In the genomic region with DNA sequence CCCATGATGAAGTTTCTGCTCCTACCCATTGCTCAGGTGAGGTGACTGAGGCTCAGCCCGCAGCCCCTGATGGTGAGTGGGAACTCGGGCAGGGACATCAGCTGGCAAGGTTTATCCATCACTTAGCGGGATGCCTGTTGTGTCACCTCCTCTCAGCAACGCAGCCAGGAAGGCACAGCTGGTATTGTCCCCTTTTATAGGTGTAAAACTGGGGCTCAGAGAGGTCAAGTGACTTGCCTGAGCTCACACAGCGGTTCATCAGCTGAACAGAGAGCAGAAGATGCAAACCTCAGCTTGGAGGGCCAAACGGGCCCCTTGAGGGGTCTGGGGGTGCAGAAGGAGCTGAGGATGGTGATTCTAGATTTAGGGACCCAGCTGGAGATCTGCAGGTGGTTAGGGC, we compare ENCODE assay signal across 8 cellular contexts.
"Had no signal": no experiment of that assay in that cellular context is flagged by ENCODE, and none has a peak within 500 bp of the region (broad histone marks: within the 10 kb centered on the region; RNA-seq: fewer than 3 reads in every experiment).

No MANE protein-coding gene starts in this region.

- H2AFZ ChIP-seq: GM23248 had no signal

- H3K4me3 ChIP-seq: GM23248, HAP-1 had no signal

- DNase-seq: GM23248, GOT3, H7, IMR-90, KBM-7 had no signal

- H3K9ac ChIP-seq: GM23248, KMS-11 had no signal

- H3K4me2 ChIP-seq: KMS-11 had no signal

- ATAC-seq: HCT116 had no signal

- H3K27ac ChIP-seq: GM23248, KMS-11 had no signal

- H3K4me1 ChIP-seq: HAP-1 had no signal

- H3K9me3 ChIP-seq: HAP-1 had no signal

- H3K36me3 ChIP-seq: HAP-1 had no signal
